ENCODE assay signal across 1 cellular context in genomic region chr19:43532571-43532961, GRCh38.
TF ChIP-seq lines count a peak whose summit lies in the region.

No MANE protein-coding gene starts in this region.

TF ChIP-seq in HepG2, 621 proteins besides CTCF, POLR2A, EP300 and RAD21:
- TF ChIP-seq ATF4 (CRISPR knock-in tag; IDR thresholded peaks at IDR 0.05) = no peak
- 0 out of 2 replicates have a peak, but pooled peaks have one; percentile 44 for TF ChIP-seq ZBTB38 (CRISPR knock-in tag; IDR thresholded peaks at IDR 0.05)
- TF ChIP-seq ZNF142 (CRISPR knock-in tag; IDR thresholded peaks at IDR 0.05) = no peak
- no peak for TF ChIP-seq GLI4 (CRISPR knock-in tag; IDR thresholded peaks at IDR 0.05; ENCODE audit: borderline replicate concordance)
- TF ChIP-seq GMEB2 (CRISPR knock-in tag; IDR thresholded peaks at IDR 0.05; ENCODE audit: low read depth) = no peak
- TF ChIP-seq ARNT2 (CRISPR knock-in tag; IDR thresholded peaks at IDR 0.05; ENCODE audit: low read depth) = no peak
- 0 out of 2 replicates have a peak, but pooled peaks have one; percentile 19 for TF ChIP-seq ZFP91 (CRISPR knock-in tag; IDR thresholded peaks at IDR 0.05; ENCODE audit: borderline replicate concordance)
- TF ChIP-seq ZNF10 (CRISPR knock-in tag; IDR thresholded peaks at IDR 0.05; ENCODE audit: borderline replicate concordance, low read depth) = no peak
- no peak for TF ChIP-seq ZEB1 (IDR thresholded peaks at IDR 0.05; ENCODE audit: insufficient replicate concordance, low read depth)
- TF ChIP-seq ZBTB33 (CRISPR knock-in tag; IDR thresholded peaks at IDR 0.05) = peak; percentile 42; the same call in 1 of the 2 replicates
- no peak for TF ChIP-seq ZNF790 (CRISPR knock-in tag; IDR thresholded peaks at IDR 0.05; ENCODE audit: borderline replicate concordance)
- TF ChIP-seq SRSF1 (optimal IDR thresholded peaks at IDR 0.05; ENCODE audit: low read depth, low read length) = no peak
